18 cellular contexts compared by ENCODE assay signal in genomic region chr12:122322501-122322900, GRCh38. TPM values are rescaled to one million over a fixed set of nuclear protein-coding genes. Genes with fewer than 3 reads are reported as not detected.
DNase-seq lines count a peak whose midpoint lies in the region; ATAC-seq and TF ChIP-seq lines count a peak whose summit lies in the region.
"Had no signal": no experiment of that assay in that cellular context is flagged by ENCODE, and none has a peak within 500 bp of the region (broad histone marks: within the 10 kb centered on the region; RNA-seq: fewer than 3 reads in every experiment).

No MANE protein-coding gene starts in this region.

- H3K4me2 ChIP-seq in OCI-LY7 (ENCODE audit: low read length) = no peak overlapping the region
- H3K4me2 ChIP-seq: A549 had no signal

- WGBS in prostate gland = 90% methylated on average over 8 of the region's 8 CpGs

- H3K4me1 ChIP-seq in OCI-LY7 (ENCODE audit: insufficient read depth, low read length, poor library complexity, severe bottlenecking) (no peaks in the 10 kb centered on the region), prostate gland (replicated peaks) (no peaks in the 10 kb centered on the region)

- H3K4me3 ChIP-seq in fibroblast of villous mesenchyme (ENCODE audit: low read depth, low read length) (no peak overlapping the region), skeletal muscle cell (ENCODE audit: low read depth, low read length) (no peak overlapping the region), OCI-LY7 (ENCODE audit: low read depth, low read length, poor library complexity, severe bottlenecking) (no peak overlapping the region), prostate gland (no peak overlapping the region)
- H3K4me3 ChIP-seq: A549; BLaER1 treated with 17β-estradiol and CSF1 and Interleukin-3, amounts not matched to agents 10 nM and 100 nM; suprapubic skin had no signal

- no peak for DNase-seq in activated naive CD4-positive, alpha-beta T cell treated with anti-CD3 and anti-CD28 coated beads for 36 hours
- no peak for DNase-seq in activated naive CD4-positive, alpha-beta T cell treated with anti-CD3 and anti-CD28 coated beads, Interleukin-2, amount 50 U/mL, for 16 hours
- DNase-seq in WTC11 (ENCODE audit: low spot score) (no peak), fibroblast of villous mesenchyme (ENCODE audit: low read depth) (peak; percentile 29), skeletal muscle cell (ENCODE audit: low read depth) (peak; percentile 8), OCI-LY7 (ENCODE audit: low spot score) (no peak), prostate gland (ENCODE audit: low spot score) (no peak)
- DNase-seq: activated CD4-positive, alpha-beta T cell treated with anti-CD3 and anti-CD28 coated beads for 48 hours; activated effector memory CD4-positive, alpha-beta T cell treated with anti-CD3 and anti-CD28 coated beads, Interleukin-2, amount 50 U/mL, for 16 hours; DMS 273 treated with DMSO at 0.1 percent for 48 hours; NCI-H1092 treated with DMSO at 0.1 percent for 48 hours; NCI-H524 had no signal

- no peak overlapping the region for H3K4me3 Mint-ChIP-seq in activated naive CD4-positive, alpha-beta T cell treated with anti-CD3 and anti-CD28 coated beads for 36 hours
- H3K4me3 Mint-ChIP-seq in WTC11 = no peak overlapping the region

- H3K36me3 Mint-ChIP-seq in activated naive CD4-positive, alpha-beta T cell treated with anti-CD3 and anti-CD28 coated beads for 36 hours (ENCODE audit: low read depth) = peaks cover 17% of the 10 kb centered on the region
- H3K36me3 Mint-ChIP-seq in WTC11 = peaks cover 4% of the 10 kb centered on the region; the same call in 1 of the 2 replicates

- intact Hi-C loops in activated naive CD4-positive, alpha-beta T cell treated with anti-CD3 and anti-CD28 coated beads for 36 hours (cut with micrococcal nuclease) = no loop called here
- intact Hi-C loops in OCI-LY7 (cut with micrococcal nuclease; ENCODE audit: unreplicated experiment) (no loop called here), prostate gland (cut with DNase I) (no loop called here)

- no peak overlapping the region for H2AFZ ChIP-seq in OCI-LY7 (ENCODE audit: low read length)

- H3K4me1 Mint-ChIP-seq in activated naive CD4-positive, alpha-beta T cell treated with anti-CD3 and anti-CD28 coated beads for 36 hours (ENCODE audit: low read depth) = peaks cover 14% of the 10 kb centered on the region
- peaks cover 4% of the 10 kb centered on the region; the same call in 1 of the 2 replicates for H3K4me1 Mint-ChIP-seq in WTC11

- ATAC-seq in WTC11 (no peak), HG03039 (IDR thresholded peaks at IDR 0.05; ENCODE audit: unreplicated experiment) (no peak)
- ATAC-seq: A549, HCT116, Right ventricle myocardium inferior had no signal

- TF ChIP-seq CTCF in WTC11 (IDR thresholded peaks at IDR 0.05) = no peak
- no peak for TF ChIP-seq CTCF in fibroblast of villous mesenchyme (IDR thresholded peaks at IDR 0.05; ENCODE audit: insufficient read depth, low read depth, low read length)
- TF ChIP-seq CTCF in OCI-LY7 (conservative IDR thresholded peaks at IDR 0.05; ENCODE audit: low read length) = no peak
- TF ChIP-seq CTCF in prostate gland (IDR thresholded peaks at IDR 0.05) = no peak

- TF ChIP-seq POLR2A in prostate gland (IDR thresholded peaks at IDR 0.05) = no peak

- peaks cover 13% of the 10 kb centered on the region; the same call in 1 of the 2 replicates for H3K36me3 ChIP-seq in OCI-LY7 (ENCODE audit: insufficient read depth, low read length)
- H3K36me3 ChIP-seq in prostate gland = peaks cover 0 to 3% of the 10 kb centered on the region in 2 donors

- H3K9me3 Mint-ChIP-seq in activated naive CD4-positive, alpha-beta T cell treated with anti-CD3 and anti-CD28 coated beads for 36 hours = no peaks in the 10 kb centered on the region
- H3K9me3 Mint-ChIP-seq in WTC11 = no peaks in the 10 kb centered on the region

- CTCF ChIA-PET in activated naive CD4-positive, alpha-beta T cell treated with anti-CD3 and anti-CD28 coated beads for 36 hours (lab: Charles Lee) = interaction anchor here (1.0 kb wide), 1 partner anchor 256 kb away, joined by 3 read pairs; no protein-coding TSS in a partner anchor
- CTCF ChIA-PET in WTC11 (lab: Charles Lee) (interaction anchor here (0.9 to 2.9 kb wide), 4 partner anchors 13 to 56 kb away, joined by 3 to 14 read pairs (median 4); no protein-coding TSS in a partner anchor), OCI-LY7 (lab: Charles Lee; ENCODE audit: unreplicated experiment) (interaction anchor here (0.5 kb wide), 1 partner anchor 68 kb away, joined by 3 read pairs; no protein-coding TSS in a partner anchor)

- peak overlapping the region; percentile 2 for H3K27ac Mint-ChIP-seq in activated naive CD4-positive, alpha-beta T cell treated with anti-CD3 and anti-CD28 coated beads for 36 hours
- 0 out of 2 replicates have a peak overlapping the region, but pooled peaks have one; percentile 6 for H3K27ac Mint-ChIP-seq in WTC11

- H3K9me2 ChIP-seq in OCI-LY7 (ENCODE audit: insufficient read depth, low read length) = no peaks in the 10 kb centered on the region

- H4K20me1 ChIP-seq in OCI-LY7 (ENCODE audit: insufficient read depth, low read length) = no peaks in the 10 kb centered on the region

- H3K9me3 ChIP-seq in OCI-LY7 (ENCODE audit: low read length) (no peaks in the 10 kb centered on the region), prostate gland (no peaks in the 10 kb centered on the region)
- H3K9me3 ChIP-seq: A549; BLaER1 treated with 17β-estradiol and CSF1 and Interleukin-3, amounts not matched to agents 10 nM and 100 nM; suprapubic skin had no signal

- no peaks in the 10 kb centered on the region for H3K27me3 Mint-ChIP-seq in activated naive CD4-positive, alpha-beta T cell treated with anti-CD3 and anti-CD28 coated beads for 36 hours (ENCODE audit: low read depth)
- no peaks in the 10 kb centered on the region for H3K27me3 Mint-ChIP-seq in WTC11 (ENCODE audit: low read depth)

- H3K79me2 ChIP-seq in OCI-LY7 (ENCODE audit: insufficient read depth, low read depth, low read length) = no peaks in the 10 kb centered on the region

- no peaks in the 10 kb centered on the region for H3K27me3 ChIP-seq in prostate gland (replicated peaks; ENCODE audit: insufficient read depth)
- H3K27me3 ChIP-seq: BLaER1 treated with 17β-estradiol and CSF1 and Interleukin-3, amounts not matched to agents 10 nM and 100 nM; suprapubic skin had no signal

- POLR2A ChIA-PET in WTC11 (lab: Charles Lee) = interaction anchor here (0.7 kb wide), 1 partner anchor 79 kb away, joined by 3 read pairs; no protein-coding TSS in a partner anchor
- POLR2A ChIA-PET in OCI-LY7 (lab: Charles Lee) = interaction anchor here (0.5 to 1.4 kb wide), 4 partner anchors 10 to 40 kb away, joined by 3 to 4 read pairs (median 3); no protein-coding TSS in a partner anchor

- H3K27ac ChIP-seq in OCI-LY7 (ENCODE audit: low read depth, low read length, poor library complexity, severe bottlenecking) (no peak overlapping the region), prostate gland (no peak overlapping the region)
- H3K27ac ChIP-seq: A549; BLaER1 treated with 17β-estradiol and CSF1 and Interleukin-3, amounts not matched to agents 10 nM and 100 nM; suprapubic skin had no signal

- no TSS peak for BruUV-seq in OCI-LY7 (replicated peaks; lab: Mats Ljungman, UMichigan)

TF ChIP-seq in WTC11, 78 proteins besides CTCF, POLR2A, EP300 and RAD21:
- no peak for TF ChIP-seq IRF2 (CRISPR knock-in tag; IDR thresholded peaks at IDR 0.05; ENCODE audit: borderline replicate concordance, low read depth)
- no peak for TF ChIP-seq ZBTB43 (CRISPR knock-in tag; IDR thresholded peaks at IDR 0.05)
- no peak for TF ChIP-seq E2F4 (CRISPR knock-in tag; IDR thresholded peaks at IDR 0.05; ENCODE audit: borderline replicate concordance, low read depth)
- TF ChIP-seq JUN (CRISPR knock-in tag; IDR thresholded peaks at IDR 0.05) = no peak
- TF ChIP-seq FOXK1 (CRISPR knock-in tag; IDR thresholded peaks at IDR 0.05) = no peak
- no peak for TF ChIP-seq OVOL2 (CRISPR knock-in tag; IDR thresholded peaks at IDR 0.05; ENCODE audit: borderline replicate concordance)
- no peak for TF ChIP-seq ZNF512 (CRISPR knock-in tag; IDR thresholded peaks at IDR 0.05; ENCODE audit: borderline replicate concordance)
- TF ChIP-seq EMX1 (CRISPR knock-in tag; IDR thresholded peaks at IDR 0.05) = no peak

RNA-seq across cellular contexts. Expression of gene VPS33A, which starts 56.2 kb away (rescaled TPM):
- 10 to 100 TPM; 15.9 to 17.2 TPM for total RNA-seq in activated naive CD4-positive, alpha-beta T cell treated with anti-CD3 and anti-CD28 coated beads for 36 hours
- total RNA-seq in WTC11 (2021) (34.1 to 37.6 TPM (median 35.3 TPM) in 3 replicates), fibroblast of villous mesenchyme (19.0 and 23.7 TPM in 2 replicates), OCI-LY7 (2022) (29.0 and 35.6 TPM in 2 replicates), prostate gland (10 to 100 TPM; 11.3 to 23.9 TPM)
- total RNA-seq in OCI-LY7 (2014; rRNA removed; shearing (Covaris generic)) = 21.1 and 22.2 TPM in 2 replicates

Comparison
In these comparisons a context has a peak if more than half of its experiments do, and no peak if none do; other contexts are left out.
1. DNase-seq: peak in fibroblast of villous mesenchyme (single experiment) and skeletal muscle cell (single experiment); none in activated naive CD4-positive, alpha-beta T cell treated with anti-CD3 and anti-CD28 coated beads for 36 hours (single experiment), activated naive CD4-positive, alpha-beta T cell treated with anti-CD3 and anti-CD28 coated beads, Interleukin-2, amount 50 U/mL, for 16 hours (single experiment), WTC11 (single experiment), OCI-LY7 (single experiment) and prostate gland (single experiment).